ENCODE assay signal across 12 cellular contexts in the genomic region with DNA sequence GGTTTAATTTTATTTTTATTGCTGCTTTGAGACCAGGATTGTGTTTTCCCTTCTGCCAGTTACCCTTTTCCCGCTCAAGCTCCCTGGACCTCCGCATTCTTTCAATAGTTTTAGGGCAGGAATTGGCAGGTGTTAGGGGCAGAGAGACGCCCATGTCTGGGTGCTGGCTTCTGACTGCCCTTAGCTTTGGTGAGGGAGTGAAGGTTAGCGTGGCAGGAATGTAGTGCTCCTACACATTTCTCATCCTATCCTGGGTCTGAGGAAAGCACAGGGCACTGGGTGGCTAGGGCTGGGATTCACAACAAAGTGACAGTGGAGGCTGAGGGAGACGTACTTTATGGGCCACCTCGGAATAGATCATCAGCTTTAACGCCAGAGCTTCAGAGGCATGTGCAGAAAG.
DNase-seq lines count a peak whose midpoint lies in the region; ATAC-seq, FAIRE-seq and TF ChIP-seq lines count a peak whose summit lies in the region.
"Had no signal": no experiment of that assay in that cellular context is flagged by ENCODE, and none has a peak within 500 bp of the region (broad histone marks: within the 10 kb centered on the region; RNA-seq: fewer than 3 reads in every experiment).

No MANE protein-coding gene starts in this region.

- H3K27ac ChIP-seq in body of pancreas (peak overlapping the region in 3 of 4 donors; percentile 44 to 70 (median 52)), smooth muscle cell (ENCODE audit: low read depth) (peak overlapping the region; percentile 98)
- H3K27ac ChIP-seq: SK-N-MC had no signal

- no peaks in the 10 kb centered on the region for H3K9me3 Mint-ChIP-seq in HFFc6

- no peaks in the 10 kb centered on the region for H3K9me3 ChIP-seq in body of pancreas
- H3K9me3 ChIP-seq in smooth muscle cell (replicated peaks; ENCODE audit: low read depth): no peaks in the 10 kb centered on the region
- H3K9me3 ChIP-seq: neutrophil had no signal

- H3K4me1 ChIP-seq in body of pancreas: peaks cover 32% of the 10 kb centered on the region
- peaks cover 59% of the 10 kb centered on the region for H3K4me1 ChIP-seq in smooth muscle cell (ENCODE audit: low read depth)

- H4K20me1 ChIP-seq in smooth muscle cell (ENCODE audit: low read depth): no peaks in the 10 kb centered on the region

- DNase-seq in HFFc6 (no peak), body of pancreas (peak in 2 of 4 donors; percentile 32), kidney tubule cell (ENCODE audit: low spot score) (peak; percentile 52), smooth muscle cell (lab: John Stamatoyannopoulos, UW; ENCODE audit: unreplicated experiment) (no peak), H54 (ENCODE audit: insufficient read length, low spot score) (no peak), NOMO-1 treated with DMSO at 0.1 percent for 48 hours (lab: John Stamatoyannopoulos, UW; ENCODE audit: unreplicated experiment) (no peak)
- DNase-seq: activated T-cell treated with anti-CD3 and anti-CD28 coated beads for 4 hours, NCI-H1105 treated with DMSO at 0.1 percent for 48 hours had no signal

- no peaks in the 10 kb centered on the region for H3K27me3 Mint-ChIP-seq in HFFc6 (ENCODE audit: insufficient read depth)

- TF ChIP-seq CTCF in HFFc6 (IDR thresholded peaks at IDR 0.05) (no peak), body of pancreas (IDR thresholded peaks at IDR 0.05) (no peak), smooth muscle cell (IDR thresholded peaks at IDR 0.05; ENCODE audit: borderline replicate concordance, insufficient read depth, poor library complexity, severe bottlenecking) (no peak)

- peak overlapping the region; percentile 83 for H3K9ac ChIP-seq in smooth muscle cell (ENCODE audit: low read depth)

- peak overlapping the region; percentile 39 for H3K4me3 Mint-ChIP-seq in HFFc6

- H3K4me1 Mint-ChIP-seq in HFFc6 (ENCODE audit: low read depth): peaks cover 53% of the 10 kb centered on the region

- no peak overlapping the region for H3K4me3 ChIP-seq in body of pancreas
- no peak overlapping the region for H3K4me3 ChIP-seq in smooth muscle cell
- H3K4me3 ChIP-seq: SK-N-MC had no signal

- H3K27me3 ChIP-seq in body of pancreas (no peaks in the 10 kb centered on the region), smooth muscle cell (ENCODE audit: low read depth) (no peaks in the 10 kb centered on the region)
- H3K27me3 ChIP-seq: neutrophil had no signal

- H3K36me3 Mint-ChIP-seq in HFFc6 (ENCODE audit: low read depth): no peaks in the 10 kb centered on the region

- H3K36me3 ChIP-seq in body of pancreas (replicated peaks in 1 of 2; ENCODE audit: insufficient read depth in 1 of 2, low read depth in 2 of 2) (no peaks in the 10 kb centered on the region), smooth muscle cell (ENCODE audit: low read depth) (no peaks in the 10 kb centered on the region)
- H3K36me3 ChIP-seq: neutrophil had no signal

- peak overlapping the region; percentile 89 for H3K27ac Mint-ChIP-seq in HFFc6

- no peak for TF ChIP-seq POLR2A in body of pancreas (IDR thresholded peaks at IDR 0.05)
- TF ChIP-seq POLR2A in H54 (IDR thresholded peaks at IDR 0.05; ENCODE audit: low read depth, low read length): no peak

- H3K4me2 ChIP-seq in smooth muscle cell: peak overlapping the region; percentile 77

- peak overlapping the region; percentile 81 for H2AFZ ChIP-seq in smooth muscle cell (ENCODE audit: low read depth)

- H3F3A ChIP-seq in smooth muscle cell (ENCODE audit: low read depth): peaks cover 20% of the 10 kb centered on the region

- H3K79me2 ChIP-seq in smooth muscle cell (ENCODE audit: low read depth): no peaks in the 10 kb centered on the region

- 56 to 63% methylated on average over 7 of the region's 7 CpGs for WGBS in body of pancreas, 2 donors
- 26% methylated on average over 7 of the region's 7 CpGs for WGBS in smooth muscle cell (ENCODE audit: low lambda C conversion rate)

- ATAC-seq in body of pancreas: peak; percentile 54
- no peak for ATAC-seq in HG03432 (IDR thresholded peaks at IDR 0.05; ENCODE audit: unreplicated experiment)
- no peak for ATAC-seq in HG02840 (IDR thresholded peaks at IDR 0.05; ENCODE audit: low FRiP score, unreplicated experiment)

- FAIRE-seq in H54 (lab: Jason Lieb, UNC): no peak

- intact Hi-C loops in body of pancreas (cut with DNase I): no loop called here
